In the genomic region with DNA sequence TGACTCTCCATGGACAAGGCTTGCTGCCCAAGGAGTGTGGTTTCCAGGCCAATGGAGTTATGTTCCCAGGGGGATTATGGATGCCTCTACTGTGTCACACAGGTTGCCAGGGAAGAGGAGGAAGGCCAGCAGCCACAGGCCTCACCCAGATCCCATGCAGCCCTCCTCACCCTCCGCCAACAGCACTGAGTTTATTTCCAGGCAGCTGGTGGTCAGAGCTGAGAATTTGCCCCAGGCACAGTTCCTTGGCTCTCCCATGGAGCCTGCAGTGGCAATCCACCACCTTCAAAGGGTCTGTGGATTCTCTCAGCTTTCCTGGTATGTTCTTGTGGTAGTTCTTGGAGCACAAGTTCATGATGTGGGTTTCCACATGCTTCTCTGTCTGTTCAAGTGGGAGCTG, we compare ENCODE assay signal across 19 cellular contexts.
DNase-seq lines count a peak whose midpoint lies in the region; ATAC-seq and TF ChIP-seq lines count a peak whose summit lies in the region.
"Had no signal": no experiment of that assay in that cellular context is flagged by ENCODE, and none has a peak within 500 bp of the region (broad histone marks: within the 10 kb centered on the region; RNA-seq: fewer than 3 reads in every experiment).

No MANE protein-coding gene starts in this region.

- H3K4me2 ChIP-seq in Karpas-422 (ENCODE audit: low read depth, low read length, poor library complexity, severe bottlenecking) = no peak overlapping the region
- H3K4me2 ChIP-seq: GM23338 had no signal

- H3K4me3 ChIP-seq in AG04449 (ENCODE audit: low read depth, low read length) = no peak overlapping the region
- no peak overlapping the region for H3K4me3 ChIP-seq in mucosa of descending colon
- no peak overlapping the region for H3K4me3 ChIP-seq in Karpas-422 (ENCODE audit: low read length)
- H3K4me3 ChIP-seq: GM23338, SJSA1 had no signal

- no peaks in the 10 kb centered on the region for H4K20me1 ChIP-seq in Karpas-422 (ENCODE audit: insufficient read depth, low read depth, low read length)

- DNase-seq in AG04449 (ENCODE audit: low read depth, low spot score) (peak; percentile 9), EL (peak; percentile 63), T1000 (lab: John Stamatoyannopoulos, UW) (peak; percentile 69), fibroblast of peridontal ligament (ENCODE audit: extremely low read depth) (peak; percentile 26), mucosa of descending colon (no peak), Karpas-422 (no peak), GM10266 (ENCODE audit: extremely low spot score) (no peak)
- DNase-seq: 8988T; CD4-positive, alpha-beta T cell; DND-41; NCI-H2081 treated with DMSO at 0.1 percent for 48 hours; NCI-H2227 treated with DMSO at 0.1 percent for 48 hours; NCI-H526 treated with DMSO at 0.1 percent for 48 hours; NK-92 treated with Interleukin-12 subunit alpha and Interleukin-12 subunit beta, amount 100 ng/mL, for 24 hours; OCI-M1 had no signal

- CTCF ChIA-PET in AG04449 (lab: Yijun Ruan, JAX) = no interaction called here

- H3K79me2 ChIP-seq in Karpas-422 (ENCODE audit: low read length) = no peaks in the 10 kb centered on the region

- ATAC-seq in GM21526 (IDR thresholded peaks at IDR 0.05; ENCODE audit: low FRiP score, unreplicated experiment) = no peak
- ATAC-seq in mucosa of descending colon = no peak
- ATAC-seq: GM23338 had no signal

- no peaks in the 10 kb centered on the region for H3K4me1 ChIP-seq in mucosa of descending colon (ENCODE audit: low read depth)
- no peaks in the 10 kb centered on the region for H3K4me1 ChIP-seq in Karpas-422 (ENCODE audit: low read length)
- H3K4me1 ChIP-seq: SJSA1 had no signal

- H3K36me3 ChIP-seq in mucosa of descending colon (ENCODE audit: low read depth) = no peaks in the 10 kb centered on the region
- no peaks in the 10 kb centered on the region for H3K36me3 ChIP-seq in Karpas-422 (ENCODE audit: insufficient read depth, low read length)
- H3K36me3 ChIP-seq: SJSA1 had no signal

- H3K9me2 ChIP-seq in Karpas-422 (replicated peaks; ENCODE audit: insufficient read depth, low read length) = no peaks in the 10 kb centered on the region

- POLR2A ChIA-PET in AG04449 (lab: Yijun Ruan, JAX) = no interaction called here

- TF ChIP-seq CTCF in AG04449 (IDR thresholded peaks at IDR 0.05; ENCODE audit: insufficient read depth, low read length, missing control alignments) (no peak), mucosa of descending colon (IDR thresholded peaks at IDR 0.05) (no peak), GM10266 (IDR thresholded peaks at IDR 0.05; ENCODE audit: control insufficient read depth, insufficient read depth, low read depth, missing control alignments) (no peak)

- no peaks in the 10 kb centered on the region for H3K9me3 ChIP-seq in mucosa of descending colon
- H3K9me3 ChIP-seq in Karpas-422 (ENCODE audit: low read length) = no peaks in the 10 kb centered on the region
- H3K9me3 ChIP-seq: SJSA1 had no signal

- H3K27me3 ChIP-seq in Karpas-422 (ENCODE audit: low read length) = no peaks in the 10 kb centered on the region
- H3K27me3 ChIP-seq: SJSA1 had no signal

- no peak overlapping the region for H3K27ac ChIP-seq in Karpas-422 (ENCODE audit: low read length)
- H3K27ac ChIP-seq: RWPE1, SJSA1 had no signal

- intact Hi-C loops in mucosa of descending colon (cut with DNase I, micrococcal nuclease) = no loop called here

- no peak overlapping the region for H2AFZ ChIP-seq in Karpas-422 (ENCODE audit: low read length)
- H2AFZ ChIP-seq: GM23338 had no signal

- no peak overlapping the region for H3K9ac ChIP-seq in Karpas-422 (ENCODE audit: low read length)

Comparison
In these comparisons a context has a peak if more than half of its experiments do, and no peak if none do; other contexts are left out.
1. DNase-seq: peak in AG04449 (single experiment), EL (single experiment), T1000 (single experiment) and fibroblast of peridontal ligament (single experiment); none in mucosa of descending colon (0 of 3), Karpas-422 (single experiment) and GM10266 (single experiment).